6 cellular contexts compared by ENCODE assay signal in genomic region chr1:179836686-179837445, GRCh38. TPM values are rescaled to one million over a fixed set of nuclear protein-coding genes. Genes with fewer than 3 reads are reported as not detected.
DNase-seq lines count a peak whose midpoint lies in the region; ATAC-seq, FAIRE-seq and TF ChIP-seq lines count a peak whose summit lies in the region.
"Not testable (repeated sequence)": the region's sequence is repeated elsewhere in the genome, so short reads cannot be mapped to it uniquely, and the experiment has no call there.

No MANE protein-coding gene starts in this region.

- H4K91ac ChIP-seq in neuronal stem cell (ENCODE audit: low read depth, low read length, poor library complexity): not testable (repeated sequence)

- H3K4me1 ChIP-seq in K562 (replicated peaks in 1 of 2; ENCODE audit: control insufficient read depth in 2 of 2, insufficient read depth in 2 of 2, low read length in 2 of 2); lung (ENCODE audit: control insufficient read depth in 2 of 2, insufficient read depth in 2 of 2, low read length in 2 of 2); neuronal stem cell (ENCODE audit: control insufficient read depth in 2 of 2, insufficient read depth in 1 of 2, low read depth in 1 of 2, low read length in 2 of 2); testis: not testable (repeated sequence)

- not testable (repeated sequence) for H3K4me3 ChIP-seq in K562; lung; neuronal stem cell (ENCODE audit: low read length in 2 of 2)
- H3K4me3 ChIP-seq in testis: peak overlapping the region; percentile 18 to 42

- not testable (repeated sequence) for H2AK5ac ChIP-seq in neuronal stem cell (ENCODE audit: low read depth, low read length)

- H3K9ac ChIP-seq in K562 (ENCODE audit: insufficient read depth in 1 of 2, low read depth in 2 of 2, low read length in 2 of 2); neuronal stem cell (ENCODE audit: low read depth, low read length, poor library complexity): not testable (repeated sequence)

- not testable (repeated sequence) for H3K9me1 ChIP-seq in K562 (ENCODE audit: control insufficient read depth, insufficient read depth, low read length)

- CTCF ChIA-PET in K562 (lab: Yijun Ruan, JAX; ENCODE audit: low intra/inter-chr PET ratio): not testable (repeated sequence)

- BruUV-seq in K562 (replicated peaks; lab: Mats Ljungman, UMichigan): not testable (repeated sequence)

- H4K20me1 ChIP-seq in K562 (replicated peaks; ENCODE audit: control insufficient read depth, insufficient read depth, low read length): not testable (repeated sequence)

- H3K14ac ChIP-seq in neuronal stem cell (ENCODE audit: low read length): not testable (repeated sequence)

- H3K23ac ChIP-seq in neuronal stem cell (ENCODE audit: low read depth, low read length, poor library complexity): not testable (repeated sequence)

- H2BK5ac ChIP-seq in neuronal stem cell (ENCODE audit: low read length): not testable (repeated sequence)

- intact Hi-C loops in K562 (cut with micrococcal nuclease); cardiac septum (cut with DNase I); testis (cut with DNase I; ENCODE audit: low total_unique reads): not testable (repeated sequence)

- H3K4ac ChIP-seq in neuronal stem cell (ENCODE audit: low read length): not testable (repeated sequence)

- H3K9me3 ChIP-seq in K562 (replicated peaks; ENCODE audit: control insufficient read depth, insufficient read depth, low read depth, low read length); lung (ENCODE audit: control insufficient read depth in 2 of 2, insufficient read depth in 1 of 2, low read length in 1 of 2); neuronal stem cell (replicated peaks in 1 of 2; ENCODE audit: control insufficient read depth in 2 of 2, insufficient read depth in 1 of 2, low read depth in 1 of 2, low read length in 2 of 2); testis: not testable (repeated sequence)

- ATAC-seq in K562; lung (ENCODE audit: insufficient read depth, low FRiP score): not testable (repeated sequence)

- POLR2A ChIA-PET in K562 (lab: Yijun Ruan, JAX): interaction anchor here (1.2 kb wide), 2 partner anchors 18 to 20 kb away, joined by 3 read pairs; no protein-coding TSS in a partner anchor

- not testable (repeated sequence) for FAIRE-seq in K562 (lab: Jason Lieb, UNC)

- in situ Hi-C loops in K562 (cut with MboI): not testable (repeated sequence)

- DNase-seq in K562 (ENCODE audit: extremely low read depth in 1 of 4, low spot score in 3 of 4); neuronal stem cell (ENCODE audit: low spot score); testis: not testable (repeated sequence)
- DNase-seq in cardiac septum (ENCODE audit: low spot score) (peak; percentile 54), lung (ENCODE audit: low spot score) (peak; percentile 17)

- H3K36me3 ChIP-seq in K562 (ENCODE audit: control insufficient read depth, insufficient read depth, low read length); lung (ENCODE audit: control insufficient read depth in 2 of 2, insufficient read depth in 2 of 2, low read length in 2 of 2); testis (ENCODE audit: low read depth, missing control alignments): not testable (repeated sequence)
- peaks cover 0 to 24% of the 10 kb centered on the region in 2 donors for H3K36me3 ChIP-seq in neuronal stem cell (replicated peaks in 1 of 2; ENCODE audit: control insufficient read depth in 2 of 2, insufficient read depth in 2 of 2, low read length in 2 of 2)

- H3K18ac ChIP-seq in neuronal stem cell (ENCODE audit: low read length): peak overlapping the region; percentile 33

- not testable (repeated sequence) for H3K4me2 ChIP-seq in K562 (ENCODE audit: insufficient read depth, low read length); neuronal stem cell (ENCODE audit: insufficient read depth, low read length, poor library complexity, severe bottlenecking)

- H3K27me3 ChIP-seq in K562 (ENCODE audit: control insufficient read depth in 2 of 2, insufficient read depth in 2 of 2, low read length in 2 of 2); lung (ENCODE audit: control insufficient read depth, insufficient read depth); neuronal stem cell (ENCODE audit: control insufficient read depth in 3 of 3, insufficient read depth in 3 of 3, low read depth in 1 of 3, low read length in 3 of 3); testis: not testable (repeated sequence)

- not testable (repeated sequence) for TF ChIP-seq RAD21 in K562 (CRISPR knock-in tag; conservative IDR thresholded peaks at IDR 0.05 in 1 of 2, IDR thresholded peaks at IDR 0.05 in 1 of 2)

- TF ChIP-seq CTCF in VCaP (conservative IDR thresholded peaks at IDR 0.05); K562 (IDR thresholded peaks at IDR 0.05 in 2 of 3, conservative IDR thresholded peaks at IDR 0.05 in 1 of 3; ENCODE audit: insufficient read depth in 2 of 3, low read depth in 1 of 3, low read length in 3 of 3); lung (IDR thresholded peaks at IDR 0.05; ENCODE audit: control extremely low read depth, extremely low read depth); testis (IDR thresholded peaks at IDR 0.05): not testable (repeated sequence)

- H3K79me2 ChIP-seq in K562 (ENCODE audit: control insufficient read depth, insufficient read depth, low read length): not testable (repeated sequence)

- WGBS in K562 (ENCODE audit: insufficient coverage, low coverage, missing lambda C conversion rate): 91% methylated on average over 36 of the region's 38 CpGs
- 98% methylated on average over 37 to 38 of the region's 38 CpGs for WGBS in lung, 2 donors
- WGBS in neuronal stem cell (ENCODE audit: extremely low coverage in 2 of 2, insufficient read length in 2 of 2, insufficient replicate concordance in 1 of 2), 2 donors: no CpG with 5 or more reads among the region's 38 CpGs
- WGBS in testis, 2 donors: 67 to 77% methylated on average over 7 to 38 of the region's 38 CpGs

- TF ChIP-seq EP300 in K562 (IDR thresholded peaks at IDR 0.05; ENCODE audit: low read length): not testable (repeated sequence)

- not testable (repeated sequence) for H2BK12ac ChIP-seq in neuronal stem cell (ENCODE audit: low read length)

- not testable (repeated sequence) for H2BK120ac ChIP-seq in neuronal stem cell (ENCODE audit: low read depth, low read length)

- H3K79me1 ChIP-seq in neuronal stem cell (ENCODE audit: low read depth, low read length): not testable (repeated sequence)

- not testable (repeated sequence) for TF ChIP-seq POLR2A in K562 (conservative IDR thresholded peaks at IDR 0.05); testis (IDR thresholded peaks at IDR 0.05)

- not testable (repeated sequence) for H2BK15ac ChIP-seq in neuronal stem cell (ENCODE audit: low read length)

- not testable (repeated sequence) for H4K8ac ChIP-seq in neuronal stem cell (ENCODE audit: low read depth, low read length)

- H2AFZ ChIP-seq in K562 (ENCODE audit: low read depth, low read length); neuronal stem cell (ENCODE audit: low read length): not testable (repeated sequence)

- H3K27ac ChIP-seq in VCaP: peak overlapping the region; percentile 94; the same call in 1 of the 2 replicates
- H3K27ac ChIP-seq in K562 (ENCODE audit: extremely low read depth, low read depth, low read length); lung (ENCODE audit: low read depth in 1 of 2, low read length in 1 of 2); neuronal stem cell (replicated peaks; ENCODE audit: low read length); testis: not testable (repeated sequence)

RNA-seq across cellular contexts. Expression of gene TOR1AIP2, which starts 40.7 kb away (rescaled TPM):
- total RNA-seq in K562 (2011; cell fraction: chromatin; rRNA removed; ENCODE audit: low replicate concordance): 74.7 and 186 TPM in 2 replicates
- 41.0 and 51.3 TPM in 2 replicates for total RNA-seq in K562 (2011; cell fraction: nucleolus; rRNA removed)
- 111 and 217 TPM in 2 replicates for total RNA-seq in K562 (2011; cell fraction: nucleoplasm; rRNA removed)
- total RNA-seq in K562 (2014; rRNA removed) (38.3 and 63.2 TPM in 2 replicates), K562 (2014; rRNA removed; fragmentation: Illumina TruSeq; extraction: Trizol) (122 and 133 TPM in 2 replicates), K562 (2015; rRNA removed; fragmentation: Illumina TruSeq; extraction: Trizol) (91.2 and 103 TPM in 2 replicates), K562 (2021) (105 and 107 TPM in 2 replicates), cardiac septum (45.5 TPM), lung (100 to 1,000 TPM in 1 of 2 donors, 10 to 100 TPM in 1; 82.5 to 118 TPM), testis (10 to 100 TPM; 71.5 to 90.4 TPM)
- polyA plus RNA-seq in K562 (2011; rRNA removed) (49.0 and 72.5 TPM in 2 replicates), K562 (2014; fragmentation: Illumina TruSeq; extraction: Trizol) (39.6 and 41.1 TPM in 2 replicates), K562 (2014; fragmentation: Nextera tagmentation; extraction: Ambion mirVana) (10 to 100 TPM; 16.7 to 31.7 TPM), K562 (2014; rRNA removed) (41.4 and 41.9 TPM in 2 replicates), lung (10 to 100 TPM; 10.1 to 20.6 TPM), testis (ENCODE audit: insufficient read depth, low read depth, low replicate concordance) (25.9 TPM)
- 20.5 and 30.3 TPM in 2 replicates for polyA plus RNA-seq in K562 (2011; cell fraction: cytosol; rRNA removed)
- polyA plus RNA-seq in K562 (2011; cell fraction: nucleus; rRNA removed): 18.9 and 22.1 TPM in 2 replicates
- 14.7 and 20.4 TPM in 2 replicates for polyA plus RNA-seq in K562 (2012)
- 144 and 191 TPM in 2 replicates for polyA minus RNA-seq in K562 (2011; rRNA and poly(A)+ RNA removed)
- 55.8 and 79.8 TPM in 2 replicates for polyA minus RNA-seq in K562 (2011; cell fraction: cytosol; rRNA and poly(A)+ RNA removed)
- 33.9 and 55.4 TPM in 2 replicates for polyA minus RNA-seq in K562 (2011; cell fraction: nucleus; rRNA and poly(A)+ RNA removed)
- 23.0 TPM for polyA plus RNA-seq in neuronal stem cell (2013, experiment 1 of 2)
- 25.3 TPM for polyA plus RNA-seq in neuronal stem cell (2013, experiment 2 of 2)

RNA-seq across cellular contexts. Expression of gene TOR1AIP1, which starts 45.2 kb away (rescaled TPM):
- 34.1 and 36.6 TPM in 2 replicates for total RNA-seq in K562 (2011; cell fraction: chromatin; rRNA removed; ENCODE audit: low replicate concordance)
- total RNA-seq in K562 (2011; cell fraction: nucleolus; rRNA removed): 20.5 and 27.2 TPM in 2 replicates
- 29.0 and 38.0 TPM in 2 replicates for total RNA-seq in K562 (2011; cell fraction: nucleoplasm; rRNA removed)
- 21.0 and 29.1 TPM in 2 replicates for total RNA-seq in K562 (2014; rRNA removed)
- total RNA-seq in K562 (2014; rRNA removed; fragmentation: Illumina TruSeq; extraction: Trizol): 35.5 and 40.4 TPM in 2 replicates
- 34.4 and 38.1 TPM in 2 replicates for total RNA-seq in K562 (2015; rRNA removed; fragmentation: Illumina TruSeq; extraction: Trizol)
- 21.7 and 28.0 TPM in 2 replicates for total RNA-seq in K562 (2021)
- polyA plus RNA-seq in K562 (2011; rRNA removed): 30.6 and 36.2 TPM in 2 replicates
- 10.8 and 14.3 TPM in 2 replicates for polyA plus RNA-seq in K562 (2011; cell fraction: cytosol; rRNA removed)
- polyA plus RNA-seq in K562 (2011; cell fraction: nucleus; rRNA removed): 8.2 and 12.3 TPM in 2 replicates
- polyA plus RNA-seq in K562 (2012): 22.9 and 25.6 TPM in 2 replicates
- polyA plus RNA-seq in K562 (2014; fragmentation: Illumina TruSeq; extraction: Trizol): 39.3 and 46.9 TPM in 2 replicates
- 10 to 100 TPM; 27.1 to 38.0 TPM for polyA plus RNA-seq in K562 (2014; fragmentation: Nextera tagmentation; extraction: Ambion mirVana)
- polyA plus RNA-seq in K562 (2014; rRNA removed): 18.1 and 21.7 TPM in 2 replicates
- polyA minus RNA-seq in K562 (2011; rRNA and poly(A)+ RNA removed): 41.7 and 51.5 TPM in 2 replicates
- polyA minus RNA-seq in K562 (2011; cell fraction: cytosol; rRNA and poly(A)+ RNA removed): 10.0 and 21.2 TPM in 2 replicates
- polyA minus RNA-seq in K562 (2011; cell fraction: nucleus; rRNA and poly(A)+ RNA removed): 15.8 and 21.8 TPM in 2 replicates
- 34.4 TPM for total RNA-seq in cardiac septum
- total RNA-seq in lung: 10 to 100 TPM; 35.7 to 94.7 TPM
- 10 to 100 TPM; 20.4 to 29.9 TPM for polyA plus RNA-seq in lung
- 18.3 TPM for polyA plus RNA-seq in neuronal stem cell (2013, experiment 1 of 2)
- polyA plus RNA-seq in neuronal stem cell (2013, experiment 2 of 2): 19.8 TPM
- total RNA-seq in testis: 10 to 100 TPM; 62.7 to 63.7 TPM
- polyA plus RNA-seq in testis (ENCODE audit: insufficient read depth, low read depth, low replicate concordance): 72.3 TPM
